Comparison of ENCODE assay signal across 1 cellular context in the genomic region with DNA sequence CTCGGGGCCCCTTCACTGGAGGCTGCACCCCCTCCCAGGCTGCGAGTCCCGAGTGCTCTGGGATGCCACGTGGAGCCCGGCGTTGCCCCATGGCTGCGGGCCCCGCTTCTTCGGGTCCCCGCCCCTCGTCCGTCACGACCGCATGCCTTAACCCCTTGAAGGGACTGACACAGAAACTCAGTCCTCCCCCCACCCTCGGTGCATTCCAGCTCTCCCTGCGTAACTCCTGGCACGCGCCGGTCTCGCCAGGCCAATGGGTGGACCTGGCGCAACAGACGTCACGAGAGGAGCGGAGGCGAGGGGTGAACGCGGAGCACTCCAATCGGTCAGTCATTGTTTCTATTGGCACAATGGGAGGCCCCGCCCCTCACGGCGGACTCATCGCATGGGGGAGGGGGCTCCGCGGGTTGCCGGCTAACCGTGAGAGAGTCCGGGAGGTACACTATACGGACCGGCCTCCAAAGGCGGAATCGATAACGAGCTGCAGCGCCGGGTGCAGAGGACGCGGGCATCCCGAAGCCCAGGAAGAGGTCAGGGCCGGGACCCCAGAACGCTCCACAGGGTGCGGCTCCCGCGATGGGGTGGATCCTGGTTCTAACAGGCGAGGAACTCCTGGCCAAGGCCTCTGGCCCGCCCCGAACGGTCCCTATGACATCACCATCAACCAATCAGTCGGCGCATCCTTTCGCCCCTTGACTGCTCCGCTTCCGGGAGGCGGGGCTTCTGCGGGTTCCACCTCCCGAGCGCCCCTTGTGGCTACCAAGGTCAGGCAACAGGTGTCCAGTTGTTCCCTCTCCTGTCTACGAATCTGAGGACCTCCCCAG.
A peak's percentile ranks its signal among the peaks of the same experiment; 100 is the strongest.
TF ChIP-seq lines count a peak whose summit lies in the region.

No MANE protein-coding gene starts in this region.

TF ChIP-seq in H1, 55 proteins besides CTCF, POLR2A, EP300 and RAD21:
- TF ChIP-seq CHD1 (IDR thresholded peaks at IDR 0.05; ENCODE audit: low read depth, low read length) (no peak), HDAC2 (IDR thresholded peaks at IDR 0.05; ENCODE audit: borderline replicate concordance in 1 of 2, low read depth in 2 of 2, low read length in 2 of 2) (peak in 1 of 2 experiments; percentile 75; a peak in 1 of 4 replicates), SIN3A (conservative IDR thresholded peaks at IDR 0.05 in 1 of 2, IDR thresholded peaks at IDR 0.05 in 1 of 2; ENCODE audit: low read depth in 1 of 2, low read length in 2 of 2) (peak; percentile 31 to 65; a peak in 2 of 4 replicates), CHD2 (IDR thresholded peaks at IDR 0.05; ENCODE audit: low read length) (peak; percentile 3), ASH2L (IDR thresholded peaks at IDR 0.05; ENCODE audit: low read length) (peak; percentile 91), RXRA (IDR thresholded peaks at IDR 0.05; ENCODE audit: insufficient read depth, low read depth, low read length) (no peak), TEAD4 (IDR thresholded peaks at IDR 0.05; ENCODE audit: low read depth, low read length) (peak; percentile 98), KDM1A (IDR thresholded peaks at IDR 0.05; ENCODE audit: borderline replicate concordance, low read length) (no peak), RFX5 (IDR thresholded peaks at IDR 0.05; ENCODE audit: borderline replicate concordance, low read depth, low read length) (peak; percentile 49; the same call in 1 of the 2 replicates), BCL11A (IDR thresholded peaks at IDR 0.05; ENCODE audit: low read depth in 2 of 2, low read length in 2 of 2) (no peak), SIRT6 (IDR thresholded peaks at IDR 0.05; ENCODE audit: low read length) (no peak), KDM5A (IDR thresholded peaks at IDR 0.05; ENCODE audit: low read length) (no peak), FOSL1 (IDR thresholded peaks at IDR 0.05; ENCODE audit: insufficient read depth, low read depth, low read length) (no peak), CHD7 (IDR thresholded peaks at IDR 0.05; ENCODE audit: insufficient replicate concordance, low read length) (no peak), CEBPB (IDR thresholded peaks at IDR 0.05; ENCODE audit: low read depth, low read length) (no peak), RBBP5 (IDR thresholded peaks at IDR 0.05; ENCODE audit: borderline replicate concordance, low read depth, low read length) (no peak), ZNF274 (IDR thresholded peaks at IDR 0.05; ENCODE audit: borderline replicate concordance, extremely low read depth, low read length) (no peak), CBX8 (IDR thresholded peaks at IDR 0.05; ENCODE audit: borderline replicate concordance, low read depth, low read length) (no peak), JUND (IDR thresholded peaks at IDR 0.05; ENCODE audit: low read length) (peak; percentile 88; the same call in 1 of the 2 replicates), SP4 (IDR thresholded peaks at IDR 0.05; ENCODE audit: low read length) (peak; percentile 35; the same call in 1 of the 2 replicates), CTBP2 (IDR thresholded peaks at IDR 0.05; ENCODE audit: borderline replicate concordance, insufficient read depth, insufficient read length, low read length) (peak; percentile 52), PHF8 (conservative IDR thresholded peaks at IDR 0.05; ENCODE audit: low read depth, low read length) (peak; percentile 90), BACH1 (IDR thresholded peaks at IDR 0.05; ENCODE audit: low read length) (peak; percentile 77), JUN (IDR thresholded peaks at IDR 0.05; ENCODE audit: low read depth, low read length) (0 out of 2 replicates have a peak, but pooled peaks have one; percentile 16), SAP30 (IDR thresholded peaks at IDR 0.05; ENCODE audit: insufficient read depth, insufficient replicate concordance, low read length) (no peak), POLR2AphosphoS5 (IDR thresholded peaks at IDR 0.05; ENCODE audit: low read depth, low read length) (peak; percentile 41), SP1 (IDR thresholded peaks at IDR 0.05; ENCODE audit: low read depth, low read length) (peak; percentile 81; the same call in 1 of the 2 replicates), YY1 (IDR thresholded peaks at IDR 0.05; ENCODE audit: low read depth, low read length) (peak; percentile 69; the same call in 1 of the 2 replicates), TAF7 (optimal IDR thresholded peaks at IDR 0.05; ENCODE audit: borderline replicate concordance, low read depth, low read length) (peak; percentile 80), NRF1 (IDR thresholded peaks at IDR 0.05; ENCODE audit: low read depth, low read length) (peak; percentile 29; the same call in 1 of the 2 replicates), BRCA1 (IDR thresholded peaks at IDR 0.05; ENCODE audit: low read depth, low read length) (no peak), HDAC6 (IDR thresholded peaks at IDR 0.05; ENCODE audit: low read depth, low read length) (no peak), ATF2 (IDR thresholded peaks at IDR 0.05; ENCODE audit: low read length) (peak; percentile 100), GTF2F1 (IDR thresholded peaks at IDR 0.05; ENCODE audit: borderline replicate concordance, low read depth, low read length) (peak; percentile 29; the same call in 1 of the 2 replicates), E2F6 (IDR thresholded peaks at IDR 0.05) (peak; percentile 92), TBP (IDR thresholded peaks at IDR 0.05; ENCODE audit: low read depth, low read length) (peak; percentile 73), EZH2 (IDR thresholded peaks at IDR 0.05; ENCODE audit: low read depth, low read length, severe bottlenecking) (no peak), TAF1 (IDR thresholded peaks at IDR 0.05; ENCODE audit: low read depth, low read length) (peak; percentile 77), NANOG (IDR thresholded peaks at IDR 0.05; ENCODE audit: insufficient read depth, low read depth, low read length, poor library complexity, severe bottlenecking) (peak; percentile 55), POU5F1 (IDR thresholded peaks at IDR 0.05; ENCODE audit: low read depth, low read length) (no peak), SRF (IDR thresholded peaks at IDR 0.05; ENCODE audit: low read depth, low read length) (no peak), RNF2 (IDR thresholded peaks at IDR 0.05; ENCODE audit: borderline replicate concordance, low read depth, low read length, missing control alignments, poor library complexity, severe bottlenecking) (no peak), KDM4A (IDR thresholded peaks at IDR 0.05; ENCODE audit: low read depth, low read length, severe bottlenecking) (peak; percentile 17), TCF12 (IDR thresholded peaks at IDR 0.05; ENCODE audit: low read depth, low read length) (peak; percentile 64; the same call in 1 of the 2 replicates), CREB1 (IDR thresholded peaks at IDR 0.05) (peak; percentile 91), CBX5 (IDR thresholded peaks at IDR 0.05; ENCODE audit: low read depth, low read length) (no peak)
- TF ChIP-seq, protein P1, sequence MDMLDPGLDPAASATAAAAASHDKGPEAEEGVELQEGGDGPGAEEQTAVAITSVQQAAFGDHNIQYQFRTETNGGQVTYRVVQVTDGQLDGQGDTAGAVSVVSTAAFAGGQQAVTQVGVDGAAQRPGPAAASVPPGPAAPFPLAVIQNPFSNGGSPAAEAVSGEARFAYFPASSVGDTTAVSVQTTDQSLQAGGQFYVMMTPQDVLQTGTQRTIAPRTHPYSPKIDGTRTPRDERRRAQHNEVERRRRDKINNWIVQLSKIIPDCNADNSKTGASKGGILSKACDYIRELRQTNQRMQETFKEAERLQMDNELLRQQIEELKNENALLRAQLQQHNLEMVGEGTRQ (IDR thresholded peaks at IDR 0.05; ENCODE audit: low read length): peak; percentile 30; the same call in 1 of the 2 replicates
- TF ChIP-seq, protein P2, sequence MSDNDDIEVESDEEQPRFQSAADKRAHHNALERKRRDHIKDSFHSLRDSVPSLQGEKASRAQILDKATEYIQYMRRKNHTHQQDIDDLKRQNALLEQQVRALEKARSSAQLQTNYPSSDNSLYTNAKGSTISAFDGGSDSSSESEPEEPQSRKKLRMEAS (IDR thresholded peaks at IDR 0.05): peak; percentile 98
